Comparison of ENCODE assay signal across 8 cellular contexts in genomic region chr11:17014774-17015638, GRCh38. TPM values are rescaled to one million over a fixed set of nuclear protein-coding genes. Genes with fewer than 3 reads are reported as not detected.
DNase-seq lines count a peak whose midpoint lies in the region; ATAC-seq and TF ChIP-seq lines count a peak whose summit lies in the region.

No MANE protein-coding gene starts in this region.

- peak; percentile 34 for TF ChIP-seq CTCF in glutamatergic neuron (IDR thresholded peaks at IDR 0.05; ENCODE audit: partially characterized antibody, unreplicated experiment)
- TF ChIP-seq CTCF in psoas muscle (IDR thresholded peaks at IDR 0.05), result peak; percentile 29

- intact Hi-C loops in activated T-helper 1 cell treated with anti-CD3 and anti-CD28 coated beads, Interleukin-12 subunit alpha, Interleukin-12 subunit beta, Interleukin-2, Interleukin-4 antibody, amounts not matched to agents 30 ng/mL and 10 ng/mL and 1 ng/mL, durations not matched to agents 14 hours and 24 hours and 36 hours (cut with micrococcal nuclease), result loop anchor here (2.0 to 10.0 kb wide), 3 partner anchors 28 to 193 kb away; no protein-coding TSS in a partner anchor
- intact Hi-C loops in psoas muscle (cut with DNase I), result loop anchor here in 1 of 2 donors (5.0 kb wide), 1 partner anchor 52 kb away; no protein-coding TSS in a partner anchor

- no peaks in the 10 kb centered on the region for H3K36me3 ChIP-seq in psoas muscle (ENCODE audit: insufficient read depth in 1 of 2, low read depth in 1 of 2)

- ATAC-seq in psoas muscle, result peak in 2 of 4 donors; percentile 8 to 29

- H3K27me3 Mint-ChIP-seq in activated T-helper 1 cell treated with anti-CD3 and anti-CD28 coated beads, Interleukin-12 subunit alpha, Interleukin-12 subunit beta, Interleukin-2, Interleukin-4 antibody, amounts not matched to agents 30 ng/mL and 10 ng/mL and 1 ng/mL, durations not matched to agents 14 hours and 24 hours and 36 hours (ENCODE audit: insufficient read depth), result peaks cover 36% of the 10 kb centered on the region
- H3K27me3 Mint-ChIP-seq in glutamatergic neuron (ENCODE audit: unreplicated experiment), result peaks cover 6% of the 10 kb centered on the region

- 16 to 20% (median 17%) methylated on average over 33 of the region's 33 CpGs for WGBS in psoas muscle, 3 donors

- no peak overlapping the region for H3K27ac ChIP-seq in psoas muscle

- peak; percentile 26 for DNase-seq in activated naive CD4-positive, alpha-beta T cell treated with Interleukin-2 at 50 U/mL for 16 hours
- DNase-seq in activated naive CD4-positive, alpha-beta T cell (lab: John Stamatoyannopoulos, UW), result no peak
- peak; percentile 24 for DNase-seq in NCI-H1694 (lab: John Stamatoyannopoulos, UW)
- DNase-seq in activated T-helper 1 cell treated with anti-CD3 and anti-CD28 coated beads, Interleukin-12 subunit alpha, Interleukin-12 subunit beta, Interleukin-2, Interleukin-4 antibody, amounts not matched to agents 30 ng/mL and 10 ng/mL and 1 ng/mL, durations not matched to agents 14 hours and 24 hours and 36 hours (ENCODE audit: low spot score), result no peak
- DNase-seq in glutamatergic neuron, result peak; percentile 36
- no peak for DNase-seq in psoas muscle
- DNase-seq in KG1 (lab: John Stamatoyannopoulos, UW), result no peak
- DNase-seq in NOMO-1 (lab: John Stamatoyannopoulos, UW; ENCODE audit: unreplicated experiment in 2 of 2), result no peak

- H3K4me1 ChIP-seq in psoas muscle, result no peaks in the 10 kb centered on the region

- H3K36me3 Mint-ChIP-seq in activated T-helper 1 cell treated with anti-CD3 and anti-CD28 coated beads, Interleukin-12 subunit alpha, Interleukin-12 subunit beta, Interleukin-2, Interleukin-4 antibody, amounts not matched to agents 30 ng/mL and 10 ng/mL and 1 ng/mL, durations not matched to agents 14 hours and 24 hours and 36 hours (ENCODE audit: low read depth), result no peaks in the 10 kb centered on the region
- H3K36me3 Mint-ChIP-seq in glutamatergic neuron (ENCODE audit: unreplicated experiment), result peaks cover 4% of the 10 kb centered on the region

- peak overlapping the region; percentile 85 for H3K4me3 Mint-ChIP-seq in activated T-helper 1 cell treated with anti-CD3 and anti-CD28 coated beads, Interleukin-12 subunit alpha, Interleukin-12 subunit beta, Interleukin-2, Interleukin-4 antibody, amounts not matched to agents 30 ng/mL and 10 ng/mL and 1 ng/mL, durations not matched to agents 14 hours and 24 hours and 36 hours
- peak overlapping the region; percentile 94 for H3K4me3 Mint-ChIP-seq in glutamatergic neuron (ENCODE audit: unreplicated experiment)

- H3K9me3 ChIP-seq in psoas muscle, result no peaks in the 10 kb centered on the region

- H3K27me3 ChIP-seq in psoas muscle (ENCODE audit: insufficient read depth in 3 of 3, low read length in 2 of 3), result peaks cover 0 to 34% (median 5%) of the 10 kb centered on the region in 3 donors

- peak overlapping the region; percentile 34 for H3K27ac Mint-ChIP-seq in activated T-helper 1 cell treated with anti-CD3 and anti-CD28 coated beads, Interleukin-12 subunit alpha, Interleukin-12 subunit beta, Interleukin-2, Interleukin-4 antibody, amounts not matched to agents 30 ng/mL and 10 ng/mL and 1 ng/mL, durations not matched to agents 14 hours and 24 hours and 36 hours
- no peak overlapping the region for H3K27ac Mint-ChIP-seq in glutamatergic neuron (ENCODE audit: unreplicated experiment)

- no peaks in the 10 kb centered on the region for H3K9me3 Mint-ChIP-seq in activated T-helper 1 cell treated with anti-CD3 and anti-CD28 coated beads, Interleukin-12 subunit alpha, Interleukin-12 subunit beta, Interleukin-2, Interleukin-4 antibody, amounts not matched to agents 30 ng/mL and 10 ng/mL and 1 ng/mL, durations not matched to agents 14 hours and 24 hours and 36 hours
- H3K9me3 Mint-ChIP-seq in glutamatergic neuron (ENCODE audit: unreplicated experiment), result peaks cover 1% of the 10 kb centered on the region

- peaks cover 4% of the 10 kb centered on the region for H3K4me1 Mint-ChIP-seq in activated T-helper 1 cell treated with anti-CD3 and anti-CD28 coated beads, Interleukin-12 subunit alpha, Interleukin-12 subunit beta, Interleukin-2, Interleukin-4 antibody, amounts not matched to agents 30 ng/mL and 10 ng/mL and 1 ng/mL, durations not matched to agents 14 hours and 24 hours and 36 hours (ENCODE audit: low read depth)
- H3K4me1 Mint-ChIP-seq in glutamatergic neuron (ENCODE audit: low read depth, unreplicated experiment), result peaks cover 5% of the 10 kb centered on the region

- H3K4me3 ChIP-seq in psoas muscle, result peak overlapping the region; percentile 78

RNA-seq across cellular contexts. Expression of gene PLEKHA7, which starts 0.8 kb away (rescaled TPM):
- total RNA-seq in activated T-helper 1 cell treated with anti-CD3 and anti-CD28 coated beads, Interleukin-12 subunit alpha, Interleukin-12 subunit beta, Interleukin-2, Interleukin-4 antibody, amounts not matched to agents 30 ng/mL and 10 ng/mL and 1 ng/mL, durations not matched to agents 14 hours and 24 hours and 36 hours, result 8.3 and 10.3 TPM in 2 replicates
- total RNA-seq in glutamatergic neuron (ENCODE audit: unreplicated experiment) (5.7 TPM), psoas muscle (1 to 10 TPM; 1.2 to 2.6 (median 1.5) TPM)
- 1 to 10 TPM in 2 of 3 donors, under 1 TPM in 1; 0.74 to 1.2 (median 1.1) TPM for polyA plus RNA-seq in psoas muscle

Comparison
In these comparisons a context has a peak if more than half of its experiments do, and no peak if none do; other contexts are left out.
1. DNase-seq: peak in activated naive CD4-positive, alpha-beta T cell treated with Interleukin-2 at 50 U/mL for 16 hours (single experiment), NCI-H1694 (single experiment) and glutamatergic neuron (single experiment); none in activated naive CD4-positive, alpha-beta T cell (0 of 4), activated T-helper 1 cell treated with anti-CD3 and anti-CD28 coated beads, Interleukin-12 subunit alpha, Interleukin-12 subunit beta, Interleukin-2, Interleukin-4 antibody, amounts not matched to agents 30 ng/mL and 10 ng/mL and 1 ng/mL, durations not matched to agents 14 hours and 24 hours and 36 hours (single experiment), psoas muscle (0 of 2), KG1 (single experiment) and NOMO-1 (0 of 2).